ENCODE assay signal across 8 cellular contexts in the genomic region with DNA sequence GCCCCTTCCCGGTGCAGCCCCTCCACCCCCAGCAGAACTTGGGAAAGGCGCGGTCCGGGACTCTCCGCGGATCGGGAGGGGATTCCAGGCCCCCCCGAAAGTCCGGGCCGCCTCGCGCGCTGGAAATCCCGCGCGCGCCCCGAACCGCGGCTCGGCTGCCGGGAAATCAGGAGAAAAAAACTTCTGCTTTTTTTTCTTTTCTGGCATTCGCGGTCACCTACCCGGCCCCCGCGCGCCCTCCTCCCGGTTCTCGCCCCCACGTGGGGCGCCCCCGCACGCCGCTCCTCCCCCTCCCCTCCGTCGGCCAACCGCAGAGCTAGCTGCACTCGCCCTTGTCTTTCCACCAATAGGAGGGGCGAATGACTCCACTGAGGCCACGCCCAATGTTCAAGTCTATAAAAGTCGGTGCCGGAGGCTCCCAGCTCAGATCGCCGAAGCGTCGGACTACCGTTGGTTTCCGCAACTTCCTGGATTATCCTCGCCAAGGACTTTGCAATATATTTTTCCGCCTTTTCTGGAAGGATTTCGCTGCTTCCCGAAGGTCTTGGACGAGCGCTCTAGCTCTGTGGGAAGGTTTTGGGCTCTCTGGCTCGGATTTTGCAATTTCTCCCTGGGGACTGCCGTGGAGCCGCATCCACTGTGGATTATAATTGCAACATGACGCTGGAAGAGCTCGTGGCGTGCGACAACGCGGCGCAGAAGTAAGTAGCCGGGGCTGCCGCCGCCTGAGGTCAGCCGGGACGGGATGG. TPM values are rescaled to one million over a fixed set of nuclear protein-coding genes. Genes with fewer than 3 reads are reported as not detected.
DNase-seq lines count a peak whose midpoint lies in the region; ATAC-seq and TF ChIP-seq lines count a peak whose summit lies in the region.

Gene GADD45B, plus strand, starts transcription at position 426 of the 749 bp plus-strand sequence. Its CDS starts 232 bp downstream, at position 658.

- H3K27ac Mint-ChIP-seq in activated naive CD4-positive, alpha-beta T cell treated with anti-CD3 and anti-CD28 coated beads, Interleukin-2, amount 10 ng/mL, durations not matched to agents 7 days and 5 days, result peak within 1 kb of the TSS; percentile 92

- peak within 1 kb of the TSS; percentile 44 to 88; a peak in 3 of 4 replicates for H3K27ac ChIP-seq in SK-N-SH (ENCODE audit: low read depth in 2 of 2, low read length in 1 of 2)
- peak within 1 kb of the TSS; percentile 86 to 94 (median 92) for H3K27ac ChIP-seq in gastroesophageal sphincter
- peak within 1 kb of the TSS; percentile 80 for H3K27ac ChIP-seq in substantia nigra (ENCODE audit: low read depth, low read length, poor library complexity, severe bottlenecking)

- no peak for TF ChIP-seq CTCF in HFF-Myc (IDR thresholded peaks at IDR 0.05; ENCODE audit: low read depth, low read length, missing control alignments)
- no peak for TF ChIP-seq CTCF in NB4 (IDR thresholded peaks at IDR 0.05; ENCODE audit: low read depth, low read length)
- TF ChIP-seq CTCF in SK-N-SH (IDR thresholded peaks at IDR 0.05), result no peak
- peak in 2 of 4 experiments; percentile 14 to 35 for TF ChIP-seq CTCF in gastroesophageal sphincter (IDR thresholded peaks at IDR 0.05)

- POLR2A ChIA-PET in SK-N-SH (lab: Yijun Ruan, JAX), result interaction anchor here (0.6 to 2.3 kb wide), 12 partner anchors 9 to 139 kb away, joined by 3 to 15 read pairs (median 5); partner anchors contain the start of gene TIMM13

- peaks cover 11% of the 10 kb centered on the region for H3K27me3 Mint-ChIP-seq in activated naive CD4-positive, alpha-beta T cell treated with anti-CD3 and anti-CD28 coated beads, Interleukin-2, amount 10 ng/mL, durations not matched to agents 7 days and 5 days

- H3K9me2 ChIP-seq in SK-N-SH, result no peaks in the 10 kb centered on the region

- peaks cover 35% of the 10 kb centered on the region for H3K4me1 Mint-ChIP-seq in activated naive CD4-positive, alpha-beta T cell treated with anti-CD3 and anti-CD28 coated beads, Interleukin-2, amount 10 ng/mL, durations not matched to agents 7 days and 5 days

- H4K20me1 ChIP-seq in SK-N-SH (ENCODE audit: insufficient read depth), result peaks cover 31% of the 10 kb centered on the region

- peak within 1 kb of the TSS; percentile 95 for H3K4me3 ChIP-seq in HFF-Myc (replicated peaks; ENCODE audit: low read depth, low read length)
- peak within 1 kb of the TSS; percentile 97 for H3K4me3 ChIP-seq in NB4 (ENCODE audit: low read depth, low read length)
- peak within 1 kb of the TSS; percentile 67 to 100 for H3K4me3 ChIP-seq in SK-N-SH (ENCODE audit: low read depth in 2 of 2, low read length in 1 of 2)
- H3K4me3 ChIP-seq in gastroesophageal sphincter, result peak within 1 kb of the TSS; percentile 83 to 92

- 0% methylated on average over 33 of the region's 70 CpGs for WGBS in SK-N-SH (ENCODE audit: low lambda C conversion rate)
- 0% methylated on average over 7 of the region's 70 CpGs; no CpG with 5 or more reads in 1 of the 2 donors for WGBS in gastroesophageal sphincter (ENCODE audit: low coverage in 1 of 2), 2 donors

- no peaks in the 10 kb centered on the region for H3K9me3 Mint-ChIP-seq in activated naive CD4-positive, alpha-beta T cell treated with anti-CD3 and anti-CD28 coated beads, Interleukin-2, amount 10 ng/mL, durations not matched to agents 7 days and 5 days

- peak within 1 kb of the TSS; percentile 97 for H3K9ac ChIP-seq in SK-N-SH

- H3K36me3 Mint-ChIP-seq in activated naive CD4-positive, alpha-beta T cell treated with anti-CD3 and anti-CD28 coated beads, Interleukin-2, amount 10 ng/mL, durations not matched to agents 7 days and 5 days, result peaks cover 21% of the 10 kb centered on the region

- no peak for TF ChIP-seq RAD21 in SK-N-SH (IDR thresholded peaks at IDR 0.05; ENCODE audit: low read length)

- H3K36me3 ChIP-seq in SK-N-SH (replicated peaks in 1 of 2; ENCODE audit: control insufficient read depth in 1 of 2, insufficient read depth in 2 of 2, low read length in 1 of 2), result peaks cover 0 to 5% of the 10 kb centered on the region in 2 experiments
- H3K36me3 ChIP-seq in gastroesophageal sphincter, result peaks cover 0 to 11% of the 10 kb centered on the region in 2 donors

- peak within 1 kb of the TSS; percentile 36; the same call in 1 of the 2 replicates for H2AFZ ChIP-seq in SK-N-SH (ENCODE audit: low read depth)

- H3K4me1 ChIP-seq in SK-N-SH (ENCODE audit: control insufficient read depth in 1 of 2, insufficient read depth in 2 of 2, low read depth in 1 of 2, low read length in 1 of 2) (peaks cover 6 to 27% of the 10 kb centered on the region in 2 experiments; a peak in 1 of 4 replicates), gastroesophageal sphincter (peaks cover 0 to 42% (median 6%) of the 10 kb centered on the region in 3 donors)

- H3K9me3 ChIP-seq in SK-N-SH (no peaks in the 10 kb centered on the region), gastroesophageal sphincter (no peaks in the 10 kb centered on the region)

- TF ChIP-seq EP300 in SK-N-SH (IDR thresholded peaks at IDR 0.05; ENCODE audit: borderline replicate concordance in 1 of 2, low read depth in 1 of 2, low read length in 1 of 2) (peak in 1 of 2 experiments; percentile 59; a peak in 2 of 4 replicates), gastroesophageal sphincter (IDR thresholded peaks at IDR 0.05) (no peak)

- peak within 1 kb of the TSS; percentile 92 for H3K4me2 ChIP-seq in SK-N-SH

- DNase-seq in GF-D8 (lab: John Stamatoyannopoulos, UW), result peak; percentile 90
- peak; percentile 93 for DNase-seq in HFF-Myc (ENCODE audit: extremely low read depth, low read depth)
- peak; percentile 94 for DNase-seq in NB4 (ENCODE audit: low read depth)
- peak; percentile 99 for DNase-seq in SK-N-SH
- peak; percentile 98 for DNase-seq in activated naive CD4-positive, alpha-beta T cell treated with anti-CD3 and anti-CD28 coated beads, Interleukin-2, amount 10 ng/mL, durations not matched to agents 7 days and 5 days
- DNase-seq in non-pigmented ciliary epithelial cell (ENCODE audit: low read depth), result peak; percentile 91
- DNase-seq in substantia nigra (lab: John Stamatoyannopoulos, UW), result peak; percentile 59 to 99 (median 94)

- TF ChIP-seq POLR2A in NB4 (IDR thresholded peaks at IDR 0.05; ENCODE audit: extremely low read depth, insufficient read length), result peak; percentile 100
- TF ChIP-seq POLR2A in gastroesophageal sphincter (IDR thresholded peaks at IDR 0.05), result peak; percentile 100

- ATAC-seq in gastroesophageal sphincter, result peak; percentile 79

- H3K79me2 ChIP-seq in SK-N-SH (ENCODE audit: insufficient read depth), result peaks cover 45% of the 10 kb centered on the region

- peaks cover 44% of the 10 kb centered on the region for H3F3A ChIP-seq in SK-N-SH (replicated peaks; ENCODE audit: insufficient read depth)

- CTCF ChIA-PET in SK-N-SH (lab: Yijun Ruan, JAX), result interaction anchor here (0.7 to 21.1 kb wide), 10 partner anchors 12 to 161 kb away, joined by 3 to 309 read pairs (median 8); no protein-coding TSS in a partner anchor
- CTCF ChIA-PET in activated naive CD4-positive, alpha-beta T cell treated with anti-CD3 and anti-CD28 coated beads, Interleukin-2, amount 10 ng/mL, durations not matched to agents 7 days and 5 days (lab: Charles Lee), result interaction anchor here (0.9 to 4.2 kb wide), 14 partner anchors 13 to 161 kb away, joined by 3 to 63 read pairs (median 5); partner anchors contain the start of gene LMNB2

- H3K4me3 Mint-ChIP-seq in activated naive CD4-positive, alpha-beta T cell treated with anti-CD3 and anti-CD28 coated beads, Interleukin-2, amount 10 ng/mL, durations not matched to agents 7 days and 5 days, result peak within 1 kb of the TSS; percentile 89

- H3K27me3 ChIP-seq in SK-N-SH (ENCODE audit: insufficient read depth) (no peaks in the 10 kb centered on the region), gastroesophageal sphincter (no peaks in the 10 kb centered on the region)

TF ChIP-seq in SK-N-SH, 30 proteins besides CTCF, POLR2A, EP300 and RAD21 (continues in another document):
- TF ChIP-seq FOSL2 (IDR thresholded peaks at IDR 0.05; ENCODE audit: borderline replicate concordance, low read depth) (0 out of 2 replicates have a peak, but pooled peaks have one; percentile 34), SMC3 (IDR thresholded peaks at IDR 0.05; ENCODE audit: low read depth, low read length) (peak; percentile 15; the same call in 1 of the 2 replicates), REST (IDR thresholded peaks at IDR 0.05; ENCODE audit: low read depth, low read length) (peak; percentile 79), NRF1 (IDR thresholded peaks at IDR 0.05; ENCODE audit: low read depth, low read length) (no peak), FOXM1 (IDR thresholded peaks at IDR 0.05; ENCODE audit: low read depth) (peak; percentile 47; the same call in 1 of the 2 replicates)
- TF ChIP-seq, protein P1, sequence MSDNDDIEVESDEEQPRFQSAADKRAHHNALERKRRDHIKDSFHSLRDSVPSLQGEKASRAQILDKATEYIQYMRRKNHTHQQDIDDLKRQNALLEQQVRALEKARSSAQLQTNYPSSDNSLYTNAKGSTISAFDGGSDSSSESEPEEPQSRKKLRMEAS (IDR thresholded peaks at IDR 0.05; ENCODE audit: low read depth), result peak; percentile 66

RNA-seq across cellular contexts. Expression of gene GADD45B, which starts in this region (rescaled TPM):
- polyA plus RNA-seq in SK-N-SH (2012; rRNA removed), result 54.0 and 67.6 TPM in 2 replicates
- polyA plus RNA-seq in SK-N-SH (2012; cell fraction: cytosol; rRNA removed), result 29.6 and 31.6 TPM in 2 replicates
- 134 and 135 TPM in 2 replicates for polyA plus RNA-seq in SK-N-SH (2012; cell fraction: nucleus; rRNA removed)
- total RNA-seq in gastroesophageal sphincter, result 100 to 1,000 TPM in 1 of 4 donors, 10 to 100 TPM in 3; 69.9 to 374 (median 88.7) TPM

Comparison
In these comparisons a context has a peak if more than half of its experiments do, and no peak if none do; other contexts are left out.
1. Peak in every context shown above with its lines: DNase-seq, ATAC-seq, H3K4me3 ChIP-seq and H3K27ac ChIP-seq.